ENCODE assay signal across 8 cellular contexts in genomic region chr17:32349854-32350661, GRCh38. TPM values are rescaled to one million over a fixed set of nuclear protein-coding genes. Genes with fewer than 3 reads are reported as not detected.
DNase-seq lines count a peak whose midpoint lies in the region; ATAC-seq and TF ChIP-seq lines count a peak whose summit lies in the region.

Gene ZNF207, plus strand, starts transcription at chr17:32350157. Its CDS starts 129 bp downstream, at chr17:32350286.

- H3K4me3 Mint-ChIP-seq in activated T-cell treated with anti-CD3 and anti-CD28 coated beads, Interleukin-2, amount 50 U/mL, for 4 hours: peak within 1 kb of the TSS; percentile 100

- intact Hi-C loops in Panc1 (cut with micrococcal nuclease; ENCODE audit: unreplicated experiment): no loop called here

- in situ Hi-C loops in Panc1 (cut with HindIII; ENCODE audit: low pct_unique_long_range_greater_than_20kb, low sequenced_read_pairs): no loop called here

- ATAC-seq in GM21717 (IDR thresholded peaks at IDR 0.05; ENCODE audit: unreplicated experiment) (peak; percentile 86), Panc1 (peak; percentile 96)
- ATAC-seq in activated T-cell treated with anti-CD3 and anti-CD28 coated beads, Interleukin-2, amount 50 U/mL, for 4 hours: peak; percentile 94 to 97

- H3K9ac ChIP-seq in mucosa of stomach (ENCODE audit: low read length): peak within 1 kb of the TSS; percentile 100

- no peaks in the 10 kb centered on the region for H3K9me3 Mint-ChIP-seq in activated T-cell treated with anti-CD3 and anti-CD28 coated beads, Interleukin-2, amount 50 U/mL, for 4 hours

- WGBS in esophagus, 2 donors: 0 to 1% methylated on average over 46 to 47 of the region's 47 CpGs

- peaks cover 33% of the 10 kb centered on the region for H3K4me1 Mint-ChIP-seq in activated T-cell treated with anti-CD3 and anti-CD28 coated beads, Interleukin-2, amount 50 U/mL, for 4 hours (ENCODE audit: low read depth)

- CTCF ChIA-PET in Panc1 (lab: Charles Lee): no interaction called here

- POLR2A ChIA-PET in Panc1 (lab: Charles Lee): interaction anchor here (0.5 kb wide), 1 partner anchor 13 kb away, joined by 3 read pairs; no protein-coding TSS in a partner anchor

- DNase-seq in DMS153 (lab: John Stamatoyannopoulos, UW) (peak; percentile 83), KG1 (lab: John Stamatoyannopoulos, UW) (peak; percentile 95), Panc1 (ENCODE audit: low read depth, low spot score) (peak; percentile 78)
- DNase-seq in activated T-cell treated with anti-CD3 and anti-CD28 coated beads, Interleukin-2, amount 50 U/mL, for 4 hours: peak; percentile 93
- DNase-seq in stimulated activated CD8-positive, alpha-beta memory T cell treated with anti-CD3 and anti-CD28 coated beads, Interleukin-7, amount 100 ng/mL, for 1 hour (ENCODE audit: low read depth in 2 of 2): peak; percentile 89 to 90

- H3K27ac ChIP-seq in Panc1 (ENCODE audit: low read length) (peak within 1 kb of the TSS; percentile 96), esophagus (ENCODE audit: low read depth in 2 of 2, low read length in 1 of 2) (peak within 1 kb of the TSS; percentile 94 to 100)

- peaks cover 17% of the 10 kb centered on the region for H3K36me3 Mint-ChIP-seq in activated T-cell treated with anti-CD3 and anti-CD28 coated beads, Interleukin-2, amount 50 U/mL, for 4 hours (ENCODE audit: insufficient read depth)

- peaks cover 15% of the 10 kb centered on the region for H3K4me1 ChIP-seq in Panc1 (ENCODE audit: control insufficient read depth, insufficient read depth, low read length)
- H3K4me1 ChIP-seq in esophagus (ENCODE audit: control insufficient read depth in 2 of 2, insufficient read depth in 2 of 2, low read length in 1 of 2): peaks cover 0 to 9% of the 10 kb centered on the region in 2 donors
- peaks cover 4% of the 10 kb centered on the region for H3K4me1 ChIP-seq in mucosa of stomach (ENCODE audit: control insufficient read depth, insufficient read depth, low read length)

- H3K27me3 Mint-ChIP-seq in activated T-cell treated with anti-CD3 and anti-CD28 coated beads, Interleukin-2, amount 50 U/mL, for 4 hours (ENCODE audit: low read depth): no peaks in the 10 kb centered on the region

- peak within 1 kb of the TSS; percentile 80 to 87 for H3K4me3 ChIP-seq in Panc1 (ENCODE audit: low read depth in 2 of 2, low read length in 2 of 2)
- H3K4me3 ChIP-seq in esophagus (ENCODE audit: low read depth in 1 of 2, low read length in 2 of 2): peak within 1 kb of the TSS; percentile 69 to 99
- H3K4me3 ChIP-seq in mucosa of stomach (ENCODE audit: low read length): peak within 1 kb of the TSS; percentile 96

- BruUV-seq in Panc1 (replicated peaks; lab: Mats Ljungman, UMichigan): TSS peak; percentile 95

- no peak for TF ChIP-seq CTCF in Panc1 (IDR thresholded peaks at IDR 0.05)

- H3K27me3 ChIP-seq in Panc1 (ENCODE audit: control insufficient read depth, insufficient read depth, low read length) (no peaks in the 10 kb centered on the region), esophagus (ENCODE audit: control insufficient read depth in 1 of 2, insufficient read depth in 2 of 2, low read length in 2 of 2) (no peaks in the 10 kb centered on the region), mucosa of stomach (ENCODE audit: control insufficient read depth, insufficient read depth, low read length) (no peaks in the 10 kb centered on the region)

- peaks cover 10% of the 10 kb centered on the region for H3K36me3 ChIP-seq in Panc1 (ENCODE audit: control insufficient read depth, insufficient read depth, low read length)
- H3K36me3 ChIP-seq in esophagus (ENCODE audit: control insufficient read depth in 2 of 2, insufficient read depth in 2 of 2, low read length in 1 of 2): peaks cover 0 to 6% of the 10 kb centered on the region in 2 donors
- no peaks in the 10 kb centered on the region for H3K36me3 ChIP-seq in mucosa of stomach (ENCODE audit: control insufficient read depth, insufficient read depth, low read length)

- H3K9me3 ChIP-seq in Panc1 (ENCODE audit: control insufficient read depth, insufficient read depth, low read depth, low read length) (no peaks in the 10 kb centered on the region), esophagus (ENCODE audit: control insufficient read depth in 2 of 2, insufficient read depth in 1 of 2, low read depth in 1 of 2, low read length in 1 of 2) (no peaks in the 10 kb centered on the region), mucosa of stomach (ENCODE audit: control insufficient read depth, low read length) (no peaks in the 10 kb centered on the region)

RNA-seq across cellular contexts. Expression of gene ZNF207, which starts in this region (rescaled TPM):
- total RNA-seq in Panc1 (2021; ENCODE audit: unreplicated experiment): 215 TPM
- polyA plus RNA-seq in Panc1 (2012; ENCODE audit: insufficient read length): 108 TPM
- total RNA-seq in activated T-cell treated with anti-CD3 and anti-CD28 coated beads, Interleukin-2, amount 50 U/mL, for 4 hours: 100 to 1,000 TPM; 199 to 222 (median 212) TPM
- polyA plus RNA-seq in esophagus: 100 to 1,000 TPM in 1 of 2 donors, 10 to 100 TPM in 1; 73.6 to 114 TPM

Comparison
In these comparisons a context has a peak if more than half of its experiments do, and no peak if none do; other contexts are left out.
1. Peak in every context shown above with its lines: DNase-seq, ATAC-seq, H3K4me3 ChIP-seq and H3K27ac ChIP-seq.